Comparison of ENCODE assay signal across 8 cellular contexts in the genomic region with DNA sequence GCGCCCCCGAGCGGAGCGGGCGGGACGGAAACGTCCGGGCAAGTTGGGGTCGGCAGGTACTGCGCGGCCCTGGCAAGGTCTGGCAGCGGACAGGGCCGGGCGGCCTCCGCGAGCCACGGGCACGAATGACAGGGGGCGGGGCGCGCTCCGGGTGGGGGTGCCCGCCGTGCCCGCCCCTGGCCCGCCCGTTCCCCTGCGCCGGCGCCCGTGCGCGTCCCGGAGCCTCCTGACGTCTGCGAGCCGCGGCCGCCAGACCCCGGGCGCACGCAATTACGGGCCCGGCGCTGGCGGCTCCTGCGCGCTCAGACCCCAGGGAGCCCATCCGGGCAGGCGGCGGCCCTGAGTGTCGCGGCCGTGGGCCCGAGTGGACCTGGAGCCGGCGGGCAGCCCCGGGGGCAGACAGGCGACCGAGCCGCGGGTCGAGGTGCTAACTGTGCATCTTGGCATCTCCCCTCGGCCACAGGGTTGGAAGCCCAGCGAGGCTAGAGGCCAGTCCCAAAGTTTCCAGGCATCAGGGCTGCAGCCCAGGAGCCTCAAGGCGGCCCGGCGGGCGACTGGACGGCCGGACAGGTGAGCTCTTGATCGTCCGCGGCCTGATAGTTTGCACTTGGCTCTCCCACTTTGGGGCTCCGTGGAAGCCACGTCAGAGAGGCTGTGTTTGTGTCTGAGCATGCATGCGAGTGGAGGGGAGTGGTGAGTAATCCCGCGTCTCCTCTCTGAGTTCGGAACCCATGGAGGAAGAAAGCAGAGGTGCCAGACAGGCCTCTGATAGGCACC. TPM values are rescaled to one million over a fixed set of nuclear protein-coding genes. Genes with fewer than 3 reads are reported as not detected.
DNase-seq lines count a peak whose midpoint lies in the region; ATAC-seq and TF ChIP-seq lines count a peak whose summit lies in the region.

No MANE protein-coding gene starts in this region.

- H3K9me3 Mint-ChIP-seq in WTC11 (no peaks in the 10 kb centered on the region), naive B cell (no peaks in the 10 kb centered on the region)

- H3K36me3 Mint-ChIP-seq in WTC11 (0 out of 2 replicates have a peak, but pooled peaks cover 5% of the 10 kb centered on the region), naive B cell (no peaks in the 10 kb centered on the region)

- H3K4me3 Mint-ChIP-seq in WTC11 = peak overlapping the region; percentile 74
- H3K4me3 Mint-ChIP-seq in naive B cell = peak overlapping the region; percentile 72 to 98 (median 85)

- POLR2A ChIA-PET in WTC11 (lab: Charles Lee) = interaction anchor here (0.6 to 1.5 kb wide), 3 partner anchors 13 to 269 kb away, joined by 3 to 7 read pairs (median 7); no protein-coding TSS in a partner anchor

- ATAC-seq in GM19043 (IDR thresholded peaks at IDR 0.05; ENCODE audit: low read depth, unreplicated experiment) (peak; percentile 11), HG03378 (IDR thresholded peaks at IDR 0.05; ENCODE audit: unreplicated experiment) (peak; percentile 10), WTC11 (peak; percentile 6), naive B cell (ENCODE audit: low read depth in 2 of 2) (peak; percentile 9 to 10)

- no peak for TF ChIP-seq POLR2A in erythroblast (IDR thresholded peaks at IDR 0.05; ENCODE audit: low read length)

- H3K27ac ChIP-seq in C4-2B = peak overlapping the region; percentile 97

- H3K27me3 Mint-ChIP-seq in WTC11 (ENCODE audit: low read depth) (no peaks in the 10 kb centered on the region), naive B cell (no peaks in the 10 kb centered on the region)

- CTCF ChIA-PET in WTC11 (lab: Charles Lee) = interaction anchor here (1.4 kb wide), 1 partner anchor 13 kb away, joined by 7 read pairs; no protein-coding TSS in a partner anchor

- H3K27ac Mint-ChIP-seq in WTC11 = no peak overlapping the region
- peak overlapping the region; percentile 27 to 94 (median 84) for H3K27ac Mint-ChIP-seq in naive B cell

- TF ChIP-seq CTCF in C4-2B (conservative IDR thresholded peaks at IDR 0.05) (no peak), WTC11 (IDR thresholded peaks at IDR 0.05) (no peak)

- H3K4me1 Mint-ChIP-seq in WTC11 (peaks cover 18% of the 10 kb centered on the region), naive B cell (peaks cover 24 to 37% (median 27%) of the 10 kb centered on the region in 3 donors)

- DNase-seq in WTC11 (ENCODE audit: low spot score) = peak; percentile 15
- peak; percentile 69 to 77 for DNase-seq in erythroblast (lab: John Stamatoyannopoulos, UW)
- no peak for DNase-seq in naive B cell
- no peak for DNase-seq in NCI-H2171 (lab: John Stamatoyannopoulos, UW)
- no peak for DNase-seq in inferior parietal cortex (ENCODE audit: extremely low spot score)

TF ChIP-seq in WTC11, 78 proteins besides CTCF, POLR2A, EP300 and RAD21:
- TF ChIP-seq RORB (CRISPR knock-in tag; IDR thresholded peaks at IDR 0.05) (no peak), ZNF263 (CRISPR knock-in tag; IDR thresholded peaks at IDR 0.05; ENCODE audit: low read depth) (no peak), ARID4B (CRISPR knock-in tag; IDR thresholded peaks at IDR 0.05; ENCODE audit: borderline replicate concordance) (peak; percentile 10; the same call in 1 of the 2 replicates), IRF2 (CRISPR knock-in tag; IDR thresholded peaks at IDR 0.05; ENCODE audit: borderline replicate concordance, low read depth) (no peak; the same call in 1 of the 2 replicates), RELA (CRISPR knock-in tag; IDR thresholded peaks at IDR 0.05; ENCODE audit: borderline replicate concordance) (no peak), ATF1 (CRISPR knock-in tag; IDR thresholded peaks at IDR 0.05) (no peak)

RNA-seq across cellular contexts. Expression of gene MIB2, which starts 0.9 kb away (rescaled TPM):
- total RNA-seq in WTC11 (2021) = 90.6 to 120 TPM (median 113 TPM) in 3 replicates
- 10 to 100 TPM; 11.0 to 20.6 (median 13.1) TPM for polyA plus RNA-seq in naive B cell (ENCODE audit: low read depth in 6 of 6)

RNA-seq across cellular contexts. Expression of gene MMP23B, which starts 15.7 kb away (rescaled TPM):
- total RNA-seq in WTC11 (2021) = 20.0 to 28.1 TPM (median 27.1 TPM) in 3 replicates
- under 1 TPM in 4 of 6 donors, not detected in 2; 0.35 to 0.74 (median 0.53) TPM for polyA plus RNA-seq in naive B cell (ENCODE audit: low read depth in 6 of 6)

RNA-seq across cellular contexts. Expression of gene FNDC10, which starts 16.3 kb away (rescaled TPM):
- total RNA-seq in WTC11 (2021) = 30.4 to 37.5 TPM (median 34.9 TPM) in 3 replicates
- under 1 TPM in 3 of 6 donors, not detected in 3; 0.13 to 0.75 (median 0.19) TPM for polyA plus RNA-seq in naive B cell (ENCODE audit: low read depth in 6 of 6)

RNA-seq across cellular contexts. Expression of gene SSU72, which starts 41.6 kb away (rescaled TPM):
- total RNA-seq in WTC11 (2021) = 150 to 158 TPM (median 150 TPM) in 3 replicates
- polyA plus RNA-seq in naive B cell (ENCODE audit: low read depth in 6 of 6) = 100 to 1,000 TPM; 165 to 257 (median 213) TPM

RNA-seq across cellular contexts. Expression of gene CDK11B, which starts 42.6 kb away (rescaled TPM):
- 39.5 to 41.2 TPM (median 40.7 TPM) in 3 replicates for total RNA-seq in WTC11 (2021)
- polyA plus RNA-seq in naive B cell (ENCODE audit: low read depth in 6 of 6) = 10 to 100 TPM in 1 of 6 donors, 1 to 10 TPM in 5; 2.2 to 17.5 (median 8.4) TPM

Comparison
In these comparisons a context has a peak if more than half of its experiments do, and no peak if none do; other contexts are left out.
1. DNase-seq: peak in WTC11 (single experiment) and erythroblast (2 of 2); none in naive B cell (single experiment), NCI-H2171 (single experiment) and inferior parietal cortex (single experiment).
2. Peak in every context shown above with its lines, with median percentiles within 50 percentile points of each other: ATAC-seq.